In the genomic region with DNA sequence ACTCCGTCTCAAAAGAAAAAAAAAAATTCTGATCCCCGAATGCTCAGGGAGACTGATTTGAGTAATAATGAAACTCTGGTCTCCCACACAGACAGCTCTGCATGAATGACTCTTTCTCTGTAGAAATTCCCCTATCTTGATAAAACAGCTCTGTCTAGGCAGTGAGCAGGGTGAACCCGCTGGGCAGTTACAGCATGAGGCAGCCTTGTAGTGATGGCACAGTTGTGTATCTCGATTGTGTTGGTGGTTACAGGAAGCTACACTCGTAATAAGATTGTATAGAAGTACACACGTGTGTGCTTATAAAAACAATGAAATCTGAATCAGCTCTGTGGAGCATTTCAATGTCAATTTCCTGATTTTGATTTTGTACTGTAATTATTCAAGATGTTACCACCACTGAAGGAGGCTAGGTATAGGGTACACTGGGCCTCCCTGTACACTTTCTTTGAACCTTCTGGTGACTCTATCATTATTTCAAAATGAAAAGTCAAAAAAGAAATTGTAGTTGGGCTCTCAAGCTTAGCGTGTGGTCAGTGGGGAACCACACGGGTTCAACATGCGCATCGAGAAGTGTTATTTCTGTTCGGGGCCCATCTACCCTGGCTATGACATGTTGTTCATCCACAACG, we compare ENCODE assay signal across 9 cellular contexts. TPM values are rescaled to one million over a fixed set of nuclear protein-coding genes. Genes with fewer than 3 reads are reported as not detected.
DNase-seq lines count a peak whose midpoint lies in the region; ATAC-seq, FAIRE-seq and TF ChIP-seq lines count a peak whose summit lies in the region.
"Had no signal": no experiment of that assay in that cellular context is flagged by ENCODE, and none has a peak within 500 bp of the region (broad histone marks: within the 10 kb centered on the region; RNA-seq: fewer than 3 reads in every experiment).

No MANE protein-coding gene starts in this region.

- H3K4me3 Mint-ChIP-seq in activated naive CD8-positive, alpha-beta T cell treated with anti-CD3 and anti-CD28 coated beads for 36 hours = peak overlapping the region; percentile 18

- no peak for TF ChIP-seq POLR2A in H54 (IDR thresholded peaks at IDR 0.05; ENCODE audit: low read depth, low read length)

- ATAC-seq in HG03280 (IDR thresholded peaks at IDR 0.05; ENCODE audit: unreplicated experiment) = peak; percentile 77
- peak; percentile 97 for ATAC-seq in stimulated activated naive CD8-positive, alpha-beta T cell treated with anti-CD3 and anti-CD28 coated beads, Interleukin-15, Interleukin-2, amounts not matched to agents 100 U/mL and 50 U/mL, for 24 hours

- peak overlapping the region; percentile 73 for H3K27ac Mint-ChIP-seq in activated naive CD8-positive, alpha-beta T cell treated with anti-CD3 and anti-CD28 coated beads for 36 hours

- no peak for FAIRE-seq in H54 (lab: Jason Lieb, UNC)
- FAIRE-seq: islet of Langerhans had no signal

- DNase-seq in activated effector memory CD4-positive, alpha-beta T cell treated with anti-CD3 and anti-CD28 coated beads, Interleukin-2, amount 50 U/mL, for 16 hours = peak; percentile 75
- no peak for DNase-seq in activated effector memory CD4-positive, alpha-beta T cell treated with Interleukin-2 at 50 U/mL for 16 hours
- peak; percentile 72 for DNase-seq in activated naive CD8-positive, alpha-beta T cell treated with anti-CD3 and anti-CD28 coated beads for 36 hours
- DNase-seq in stimulated activated naive CD8-positive, alpha-beta T cell treated with anti-CD3 and anti-CD28 coated beads, Interleukin-15, Interleukin-2, amounts not matched to agents 100 U/mL and 50 U/mL, for 24 hours = peak; percentile 55
- DNase-seq in HT-29 (ENCODE audit: low spot score) = no peak
- no peak for DNase-seq in H54 (ENCODE audit: insufficient read length, low spot score)
- no peak for DNase-seq in HuH-7 (ENCODE audit: low spot score)

- H3K9me3 Mint-ChIP-seq in activated naive CD8-positive, alpha-beta T cell treated with anti-CD3 and anti-CD28 coated beads for 36 hours = peaks cover 3% of the 10 kb centered on the region

- H3K27me3 Mint-ChIP-seq in activated naive CD8-positive, alpha-beta T cell treated with anti-CD3 and anti-CD28 coated beads for 36 hours = peaks cover 7% of the 10 kb centered on the region

- peaks cover 3% of the 10 kb centered on the region for H3K36me3 Mint-ChIP-seq in activated naive CD8-positive, alpha-beta T cell treated with anti-CD3 and anti-CD28 coated beads for 36 hours

- H3K4me1 Mint-ChIP-seq in activated naive CD8-positive, alpha-beta T cell treated with anti-CD3 and anti-CD28 coated beads for 36 hours = peaks cover 58% of the 10 kb centered on the region

RNA-seq across cellular contexts. Expression of a gene that starts 34.9 kb away (rescaled TPM):
- 1 to 10 TPM; 1.4 to 1.5 TPM for total RNA-seq in activated naive CD8-positive, alpha-beta T cell treated with anti-CD3 and anti-CD28 coated beads for 36 hours
- 25.8 and 34.0 TPM in 2 replicates for total RNA-seq in HT-29 (2014; rRNA removed; shearing (Covaris generic))

Comparison
In these comparisons a context has a peak if more than half of its experiments do, and no peak if none do; other contexts are left out.
1. DNase-seq: peak in activated effector memory CD4-positive, alpha-beta T cell treated with anti-CD3 and anti-CD28 coated beads, Interleukin-2, amount 50 U/mL, for 16 hours (single experiment), activated naive CD8-positive, alpha-beta T cell treated with anti-CD3 and anti-CD28 coated beads for 36 hours (single experiment) and stimulated activated naive CD8-positive, alpha-beta T cell treated with anti-CD3 and anti-CD28 coated beads, Interleukin-15, Interleukin-2, amounts not matched to agents 100 U/mL and 50 U/mL, for 24 hours (single experiment); none in activated effector memory CD4-positive, alpha-beta T cell treated with Interleukin-2 at 50 U/mL for 16 hours (single experiment), HT-29 (single experiment), H54 (single experiment) and HuH-7 (single experiment).
2. RNA of a gene that starts 34.9 kb away (total RNA-seq): 25.8 to 34.0 TPM in HT-29; 1.4 to 1.5 TPM in activated naive CD8-positive, alpha-beta T cell treated with anti-CD3 and anti-CD28 coated beads for 36 hours; every median in the first group is over 10 times any median in the second.